Comparison of ENCODE assay signal across 23 cellular contexts in genomic region chr9:32404856-32405255, GRCh38.
"Had no signal": no experiment of that assay in that cellular context is flagged by ENCODE, and none has a peak within 500 bp of the region (broad histone marks: within the 10 kb centered on the region; RNA-seq: fewer than 3 reads in every experiment).

No MANE protein-coding gene starts in this region.

- DNase-seq: activated B cell treated with CpG ODN at 0.5 μM for 24 hours; activated CD4-positive, alpha-beta T cell treated with anti-CD3 and anti-CD28 coated beads for 36 hours; activated CD4-positive, alpha-beta T cell treated with anti-CD3 and anti-CD28 coated beads, Interleukin-2, amount 50 U/mL, for 4 hours; activated CD8-positive, alpha-beta memory T cell treated with anti-CD3 and anti-CD28 coated beads for 24 hours; activated CD8-positive, alpha-beta memory T cell treated with anti-CD3 and anti-CD28 coated beads, Interleukin-2, amount 50 U/mL, for 4 hours; activated naive CD4-positive, alpha-beta T cell treated with Interleukin-2 at 50 U/mL for 16 hours; activated naive CD8-positive, alpha-beta T cell treated with anti-CD3 and anti-CD28 coated beads for 36 hours; activated T-cell treated with anti-CD3 and anti-CD28 coated beads, Interleukin-2, amount 50 U/mL, for 24 hours; colonic mucosa; dorsolateral prefrontal cortex; endodermal cell; heart right ventricle; islet precursor cell; left cardiac atrium; lower lobe of right lung; mesendoderm; ovary; psoas muscle; right cardiac atrium; stimulated activated CD4-positive, alpha-beta T cell treated with anti-CD3 and anti-CD28 coated beads, Interleukin-2, amount 100 ng/mL, for 24 hours; T1000; testis had no signal

- H3K4me1 ChIP-seq: colonic mucosa, lower lobe of right lung, psoas muscle had no signal

- H3K27me3 ChIP-seq: colonic mucosa, dorsolateral prefrontal cortex, heart right ventricle, ovary, testis had no signal

- H3K4me3 ChIP-seq: colonic mucosa, lower lobe of right lung, ovary, psoas muscle, skin epidermis, testis had no signal

- H3K9me3 ChIP-seq: colonic mucosa, lower lobe of right lung, ovary, psoas muscle, testis had no signal

- H3K36me3 ChIP-seq: ovary had no signal

- H3K27ac ChIP-seq: colonic mucosa, dorsolateral prefrontal cortex, lower lobe of right lung, ovary, psoas muscle, testis had no signal
